1 cellular context compared by ENCODE assay signal in genomic region chr2:190320696-190321095, GRCh38.
TF ChIP-seq lines count a peak whose summit lies in the region.

No MANE protein-coding gene starts in this region.

TF ChIP-seq in K562, 482 proteins besides CTCF, POLR2A, EP300 and RAD21 (continued from another document and continues in another):
- TF ChIP-seq ATF4 (CRISPR knock-in tag; IDR thresholded peaks at IDR 0.05) (no peak), CHD1 (IDR thresholded peaks at IDR 0.05; ENCODE audit: low read length) (no peak), ZNF785 (CRISPR knock-in tag; IDR thresholded peaks at IDR 0.05) (no peak), POLR2H (tag; IDR thresholded peaks at IDR 0.05; ENCODE audit: low read depth) (no peak), SIRT6 (IDR thresholded peaks at IDR 0.05; ENCODE audit: low read depth, low read length) (no peak), U2AF1 (optimal IDR thresholded peaks at IDR 0.05; ENCODE audit: low read depth, low read length) (no peak), ZBED1 (IDR thresholded peaks at IDR 0.05) (no peak), CBX1 (IDR thresholded peaks at IDR 0.05; ENCODE audit: low read depth) (no peak), NFIX (CRISPR knock-in tag; IDR thresholded peaks at IDR 0.05; ENCODE audit: low read depth) (no peak), ZNF431 (CRISPR knock-in tag; IDR thresholded peaks at IDR 0.05) (no peak), ZNF347 (CRISPR knock-in tag; IDR thresholded peaks at IDR 0.05; ENCODE audit: low read depth) (no peak), REST (CRISPR knock-in tag; IDR thresholded peaks at IDR 0.05; ENCODE audit: low read depth) (no peak), SAFB2 (IDR thresholded peaks at IDR 0.05; ENCODE audit: borderline replicate concordance, low read depth, low read length, severe bottlenecking) (no peak), ZNF584 (CRISPR knock-in tag; IDR thresholded peaks at IDR 0.05; ENCODE audit: low read depth) (no peak), L3MBTL2 (IDR thresholded peaks at IDR 0.05) (peak; percentile 72), HEY1 (CRISPR knock-in tag; IDR thresholded peaks at IDR 0.05; ENCODE audit: borderline replicate concordance) (no peak), ERF (CRISPR knock-in tag; IDR thresholded peaks at IDR 0.05) (no peak), MYBL2 (IDR thresholded peaks at IDR 0.05; ENCODE audit: low read depth) (peak; percentile 24; the same call in 1 of the 2 replicates), MYBL2 (CRISPR knock-in tag; IDR thresholded peaks at IDR 0.05; ENCODE audit: borderline replicate concordance) (no peak), ZC3H4 (CRISPR knock-in tag; IDR thresholded peaks at IDR 0.05; ENCODE audit: borderline replicate concordance) (no peak), ZNF764 (CRISPR knock-in tag; IDR thresholded peaks at IDR 0.05; ENCODE audit: low read depth) (no peak), NR4A1 (CRISPR knock-in tag; IDR thresholded peaks at IDR 0.05) (no peak), NR4A1 (tag; IDR thresholded peaks at IDR 0.05) (no peak), BRD4 (IDR thresholded peaks at IDR 0.05) (no peak), GABPA (tag; conservative IDR thresholded peaks at IDR 0.05; ENCODE audit: low read depth) (no peak), ZNF282 (CRISPR knock-in tag; IDR thresholded peaks at IDR 0.05) (no peak), ARNT (IDR thresholded peaks at IDR 0.05) (no peak), ZNF707 (CRISPR knock-in tag; conservative IDR thresholded peaks at IDR 0.05) (no peak), ZNF445 (CRISPR knock-in tag; IDR thresholded peaks at IDR 0.05; ENCODE audit: low read depth) (no peak), CSDE1 (IDR thresholded peaks at IDR 0.05) (no peak), TOE1 (IDR thresholded peaks at IDR 0.05; ENCODE audit: borderline replicate concordance) (no peak), TOE1 (CRISPR knock-in tag; IDR thresholded peaks at IDR 0.05; ENCODE audit: borderline replicate concordance, low read depth) (no peak), MEF2A (IDR thresholded peaks at IDR 0.05; ENCODE audit: control insufficient read depth, low read depth, low read length) (no peak), ZNF740 (CRISPR knock-in tag; IDR thresholded peaks at IDR 0.05) (no peak), ZNF740 (tag; IDR thresholded peaks at IDR 0.05) (peak in 1 of 2 experiments; percentile 19; a peak in 1 of 4 replicates), XRCC4 (IDR thresholded peaks at IDR 0.05; ENCODE audit: extremely low read depth, insufficient read depth, insufficient read length) (no peak), CBX2 (IDR thresholded peaks at IDR 0.05; ENCODE audit: insufficient read depth, low read length, poor library complexity, severe bottlenecking) (no peak), HDAC1 (IDR thresholded peaks at IDR 0.05) (peak in 1 of 2 experiments; percentile 51; a peak in 1 of 4 replicates), ARID1B (IDR thresholded peaks at IDR 0.05) (no peak), POLR2B (IDR thresholded peaks at IDR 0.05; ENCODE audit: low read depth, partially characterized antibody) (no peak), CCAR2 (IDR thresholded peaks at IDR 0.05; ENCODE audit: low read depth, low read length) (no peak), ETV6 (IDR thresholded peaks at IDR 0.05; ENCODE audit: borderline replicate concordance in 1 of 2, low read depth in 2 of 2, low read length in 1 of 2) (no peak), ETV6 (CRISPR knock-in tag; IDR thresholded peaks at IDR 0.05; ENCODE audit: borderline replicate concordance) (no peak), ZFX (CRISPR knock-in tag; IDR thresholded peaks at IDR 0.05) (peak; percentile 41; the same call in 1 of the 2 replicates), PHF8 (IDR thresholded peaks at IDR 0.05; ENCODE audit: borderline replicate concordance, low read length) (no peak), ZBTB1 (CRISPR knock-in tag; IDR thresholded peaks at IDR 0.05; ENCODE audit: borderline replicate concordance, low read depth) (no peak), THRB (CRISPR knock-in tag; conservative IDR thresholded peaks at IDR 0.05) (no peak), MCM5 (IDR thresholded peaks at IDR 0.05; ENCODE audit: low read depth) (no peak), GATAD2B (IDR thresholded peaks at IDR 0.05; ENCODE audit: borderline replicate concordance) (no peak), ZBTB33 (CRISPR knock-in tag; IDR thresholded peaks at IDR 0.05) (no peak), ZNF184 (CRISPR knock-in tag; IDR thresholded peaks at IDR 0.05) (no peak)
- TF ChIP-seq, protein P1, sequence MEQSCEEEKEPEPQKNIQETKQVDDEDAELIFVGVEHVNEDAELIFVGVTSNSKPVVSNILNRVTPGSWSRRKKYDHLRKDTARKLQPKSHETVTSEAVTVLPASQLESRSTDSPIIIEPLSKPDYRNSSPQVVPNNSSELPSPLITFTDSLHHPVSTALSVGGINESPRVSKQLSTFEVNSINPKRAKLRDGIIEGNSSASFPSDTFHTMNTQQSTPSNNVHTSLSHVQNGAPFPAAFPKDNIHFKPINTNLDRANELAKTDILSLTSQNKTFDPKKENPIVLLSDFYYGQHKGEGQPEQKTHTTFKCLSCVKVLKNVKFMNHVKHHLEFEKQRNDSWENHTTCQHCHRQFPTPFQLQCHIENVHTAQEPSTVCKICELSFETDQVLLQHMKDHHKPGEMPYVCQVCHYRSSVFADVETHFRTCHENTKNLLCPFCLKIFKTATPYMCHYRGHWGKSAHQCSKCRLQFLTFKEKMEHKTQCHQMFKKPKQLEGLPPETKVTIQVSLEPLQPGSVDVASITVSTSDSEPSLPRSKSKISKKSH (CRISPR knock-in tag; IDR thresholded peaks at IDR 0.05) = no peak
- TF ChIP-seq, protein P2, sequence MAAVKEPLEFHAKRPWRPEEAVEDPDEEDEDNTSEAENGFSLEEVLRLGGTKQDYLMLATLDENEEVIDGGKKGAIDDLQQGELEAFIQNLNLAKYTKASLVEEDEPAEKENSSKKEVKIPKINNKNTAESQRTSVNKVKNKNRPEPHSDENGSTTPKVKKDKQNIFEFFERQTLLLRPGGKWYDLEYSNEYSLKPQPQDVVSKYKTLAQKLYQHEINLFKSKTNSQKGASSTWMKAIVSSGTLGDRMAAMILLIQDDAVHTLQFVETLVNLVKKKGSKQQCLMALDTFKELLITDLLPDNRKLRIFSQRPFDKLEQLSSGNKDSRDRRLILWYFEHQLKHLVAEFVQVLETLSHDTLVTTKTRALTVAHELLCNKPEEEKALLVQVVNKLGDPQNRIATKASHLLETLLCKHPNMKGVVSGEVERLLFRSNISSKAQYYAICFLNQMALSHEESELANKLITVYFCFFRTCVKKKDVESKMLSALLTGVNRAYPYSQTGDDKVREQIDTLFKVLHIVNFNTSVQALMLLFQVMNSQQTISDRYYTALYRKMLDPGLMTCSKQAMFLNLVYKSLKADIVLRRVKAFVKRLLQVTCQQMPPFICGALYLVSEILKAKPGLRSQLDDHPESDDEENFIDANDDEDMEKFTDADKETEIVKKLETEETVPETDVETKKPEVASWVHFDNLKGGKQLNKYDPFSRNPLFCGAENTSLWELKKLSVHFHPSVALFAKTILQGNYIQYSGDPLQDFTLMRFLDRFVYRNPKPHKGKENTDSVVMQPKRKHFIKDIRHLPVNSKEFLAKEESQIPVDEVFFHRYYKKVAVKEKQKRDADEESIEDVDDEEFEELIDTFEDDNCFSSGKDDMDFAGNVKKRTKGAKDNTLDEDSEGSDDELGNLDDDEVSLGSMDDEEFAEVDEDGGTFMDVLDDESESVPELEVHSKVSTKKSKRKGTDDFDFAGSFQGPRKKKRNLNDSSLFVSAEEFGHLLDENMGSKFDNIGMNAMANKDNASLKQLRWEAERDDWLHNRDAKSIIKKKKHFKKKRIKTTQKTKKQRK (IDR thresholded peaks at IDR 0.05; ENCODE audit: borderline replicate concordance, low read depth, low read length) = no peak
- TF ChIP-seq, protein P3, sequence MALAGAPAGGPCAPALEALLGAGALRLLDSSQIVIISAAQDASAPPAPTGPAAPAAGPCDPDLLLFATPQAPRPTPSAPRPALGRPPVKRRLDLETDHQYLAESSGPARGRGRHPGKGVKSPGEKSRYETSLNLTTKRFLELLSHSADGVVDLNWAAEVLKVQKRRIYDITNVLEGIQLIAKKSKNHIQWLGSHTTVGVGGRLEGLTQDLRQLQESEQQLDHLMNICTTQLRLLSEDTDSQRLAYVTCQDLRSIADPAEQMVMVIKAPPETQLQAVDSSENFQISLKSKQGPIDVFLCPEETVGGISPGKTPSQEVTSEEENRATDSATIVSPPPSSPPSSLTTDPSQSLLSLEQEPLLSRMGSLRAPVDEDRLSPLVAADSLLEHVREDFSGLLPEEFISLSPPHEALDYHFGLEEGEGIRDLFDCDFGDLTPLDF (CRISPR knock-in tag; IDR thresholded peaks at IDR 0.05) = no peak
- TF ChIP-seq, protein P4, sequence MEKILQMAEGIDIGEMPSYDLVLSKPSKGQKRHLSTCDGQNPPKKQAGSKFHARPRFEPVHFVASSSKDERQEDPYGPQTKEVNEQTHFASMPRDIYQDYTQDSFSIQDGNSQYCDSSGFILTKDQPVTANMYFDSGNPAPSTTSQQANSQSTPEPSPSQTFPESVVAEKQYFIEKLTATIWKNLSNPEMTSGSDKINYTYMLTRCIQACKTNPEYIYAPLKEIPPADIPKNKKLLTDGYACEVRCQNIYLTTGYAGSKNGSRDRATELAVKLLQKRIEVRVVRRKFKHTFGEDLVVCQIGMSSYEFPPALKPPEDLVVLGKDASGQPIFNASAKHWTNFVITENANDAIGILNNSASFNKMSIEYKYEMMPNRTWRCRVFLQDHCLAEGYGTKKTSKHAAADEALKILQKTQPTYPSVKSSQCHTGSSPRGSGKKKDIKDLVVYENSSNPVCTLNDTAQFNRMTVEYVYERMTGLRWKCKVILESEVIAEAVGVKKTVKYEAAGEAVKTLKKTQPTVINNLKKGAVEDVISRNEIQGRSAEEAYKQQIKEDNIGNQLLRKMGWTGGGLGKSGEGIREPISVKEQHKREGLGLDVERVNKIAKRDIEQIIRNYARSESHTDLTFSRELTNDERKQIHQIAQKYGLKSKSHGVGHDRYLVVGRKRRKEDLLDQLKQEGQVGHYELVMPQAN (IDR thresholded peaks at IDR 0.05; ENCODE audit: borderline replicate concordance) = no peak
- TF ChIP-seq, protein P5, sequence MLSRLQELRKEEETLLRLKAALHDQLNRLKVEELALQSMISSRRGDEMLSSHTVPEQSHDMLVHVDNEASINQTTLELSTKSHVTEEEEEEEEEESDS (CRISPR knock-in tag; IDR thresholded peaks at IDR 0.05) = no peak
